ENCODE assay signal across 11 cellular contexts in genomic region chr9:127131871-127132270, GRCh38. TPM values are rescaled to one million over a fixed set of nuclear protein-coding genes. Genes with fewer than 3 reads are reported as not detected.
DNase-seq lines count a peak whose midpoint lies in the region; ATAC-seq, FAIRE-seq and TF ChIP-seq lines count a peak whose summit lies in the region.
"Had no signal": no experiment of that assay in that cellular context is flagged by ENCODE, and none has a peak within 500 bp of the region (broad histone marks: within the 10 kb centered on the region; RNA-seq: fewer than 3 reads in every experiment).

No MANE protein-coding gene starts in this region.

- no peak overlapping the region for H3K4me3 Mint-ChIP-seq in MCF 10A (ENCODE audit: unreplicated experiment)
- H3K4me3 Mint-ChIP-seq: stimulated activated naive B cell treated with anti-CD40 and anti-IgM and Interleukin-4, amounts not matched to agents 10 μg/mL and 1 μg/mL and 100 μg/mL, for 72 hours had no signal

- BruUV-seq in MCF 10A (replicated peaks; lab: Mats Ljungman, UMichigan) = no TSS peak

- peaks cover 12% of the 10 kb centered on the region for H3K4me1 Mint-ChIP-seq in MCF 10A (ENCODE audit: insufficient read depth, unreplicated experiment)

- H3K4me1 ChIP-seq in mucosa of descending colon (ENCODE audit: low read depth) = no peaks in the 10 kb centered on the region

- no peaks in the 10 kb centered on the region for H3K36me3 Mint-ChIP-seq in MCF 10A (ENCODE audit: insufficient read depth, unreplicated experiment)
- H3K36me3 Mint-ChIP-seq: stimulated activated naive B cell treated with anti-CD40 and anti-IgM and Interleukin-4, amounts not matched to agents 10 μg/mL and 1 μg/mL and 100 μg/mL, for 72 hours had no signal

- no peaks in the 10 kb centered on the region for H3K36me3 ChIP-seq in mucosa of descending colon (ENCODE audit: low read depth)
- H3K36me3 ChIP-seq: right lobe of liver had no signal

- TF ChIP-seq CTCF in MCF 10A (IDR thresholded peaks at IDR 0.05; ENCODE audit: unreplicated experiment) (no peak), mucosa of descending colon (IDR thresholded peaks at IDR 0.05) (no peak)

- no peaks in the 10 kb centered on the region for H3K9me3 ChIP-seq in mucosa of descending colon
- H3K9me3 ChIP-seq: right lobe of liver had no signal

- CTCF ChIA-PET in MCF 10A (lab: Yijun Ruan, JAX) = interaction anchor here (0.8 kb wide), 1 partner anchor 14 kb away, joined by 4 read pairs; no protein-coding TSS in a partner anchor

- H3K27ac Mint-ChIP-seq in MCF 10A (ENCODE audit: low read depth, unreplicated experiment) = no peak overlapping the region
- H3K27ac Mint-ChIP-seq: stimulated activated naive B cell treated with anti-CD40 and anti-IgM and Interleukin-4, amounts not matched to agents 10 μg/mL and 1 μg/mL and 100 μg/mL, for 72 hours had no signal

- no peaks in the 10 kb centered on the region for H3K9me3 Mint-ChIP-seq in MCF 10A (ENCODE audit: unreplicated experiment)
- H3K9me3 Mint-ChIP-seq: stimulated activated naive B cell treated with anti-CD40 and anti-IgM and Interleukin-4, amounts not matched to agents 10 μg/mL and 1 μg/mL and 100 μg/mL, for 72 hours had no signal

- intact Hi-C loops in MCF 10A (cut with micrococcal nuclease) (no loop called here), mucosa of descending colon (cut with DNase I, micrococcal nuclease) (no loop called here)

- H3K4me3 ChIP-seq in mucosa of descending colon = no peak overlapping the region
- H3K4me3 ChIP-seq: right lobe of liver had no signal

- POLR2A ChIA-PET in MCF 10A (lab: Yijun Ruan, JAX) = interaction anchor here (0.6 to 1.5 kb wide), 3 partner anchors 9 to 56 kb away, joined by 3 to 6 read pairs (median 5); no protein-coding TSS in a partner anchor

- DNase-seq in HTR-8/SVneo (ENCODE audit: insufficient read length, low spot score) = peak; percentile 54
- peak; percentile 19 for DNase-seq in MCF 10A (ENCODE audit: unreplicated experiment)
- DNase-seq in islet precursor cell = peak; percentile 88
- DNase-seq in stimulated activated CD4-positive, alpha-beta T cell treated with anti-CD3 and anti-CD28 coated beads, Interleukin-4, amount 100 ng/mL, for 24 hours = no peak
- DNase-seq in activated CD8-positive, alpha-beta memory T cell treated with anti-CD3 and anti-CD28 coated beads, Interleukin-2, amount 50 U/mL, for 4 hours = no peak
- no peak for DNase-seq in mucosa of descending colon
- DNase-seq: activated CD4-positive, alpha-beta T cell treated with anti-CD3 and anti-CD28 coated beads for 48 hours; stimulated activated naive B cell treated with anti-CD40 and anti-IgM and Interleukin-4, amounts not matched to agents 10 μg/mL and 1 μg/mL and 100 μg/mL, for 72 hours had no signal

- peak overlapping the region; percentile 98 for H3K27ac ChIP-seq in temporal lobe (ENCODE audit: low read depth, low read length)
- H3K27ac ChIP-seq: right lobe of liver had no signal

- ATAC-seq in HG03095 (IDR thresholded peaks at IDR 0.05; ENCODE audit: unreplicated experiment) (no peak), mucosa of descending colon (no peak)
- ATAC-seq: stimulated activated naive B cell treated with anti-CD40 and anti-IgM and Interleukin-4, amounts not matched to agents 10 μg/mL and 1 μg/mL and 100 μg/mL, for 72 hours had no signal

- peaks cover 20% of the 10 kb centered on the region for H3K27me3 Mint-ChIP-seq in MCF 10A (ENCODE audit: insufficient read depth, unreplicated experiment)
- H3K27me3 Mint-ChIP-seq: stimulated activated naive B cell treated with anti-CD40 and anti-IgM and Interleukin-4, amounts not matched to agents 10 μg/mL and 1 μg/mL and 100 μg/mL, for 72 hours had no signal

- no peak for FAIRE-seq in HTR-8/SVneo (lab: Jason Lieb, UNC)

RNA-seq across cellular contexts. Expression of gene ANGPTL2, which starts 9.4 kb away (rescaled TPM):
- total RNA-seq in MCF 10A (2022) (not detected in 2 replicates), temporal lobe (3.7 TPM), mucosa of descending colon (10 to 100 TPM in 2 of 3 donors, 1 to 10 TPM in 1; 4.1 to 50.9 (median 11.6) TPM)

Comparison
In these comparisons a context has a peak if more than half of its experiments do, and no peak if none do; other contexts are left out.
1. DNase-seq: peak in HTR-8/SVneo (single experiment), MCF 10A (single experiment) and islet precursor cell (single experiment); none in stimulated activated CD4-positive, alpha-beta T cell treated with anti-CD3 and anti-CD28 coated beads, Interleukin-4, amount 100 ng/mL, for 24 hours (single experiment), activated CD8-positive, alpha-beta memory T cell treated with anti-CD3 and anti-CD28 coated beads, Interleukin-2, amount 50 U/mL, for 4 hours (single experiment) and mucosa of descending colon (0 of 3).